In genomic region chr18:53625997-53626599, GRCh38 we compare ENCODE assay signal across 15 cellular contexts.
A peak's percentile ranks its signal among the peaks of the same experiment; 100 is the strongest.
DNase-seq lines count a peak whose midpoint lies in the region; ATAC-seq, FAIRE-seq and TF ChIP-seq lines count a peak whose summit lies in the region.
"Had no signal": no experiment of that assay in that cellular context is flagged by ENCODE, and none has a peak within 500 bp of the region (broad histone marks: within the 10 kb centered on the region; RNA-seq: fewer than 3 reads in every experiment).

No MANE protein-coding gene starts in this region.

- TF ChIP-seq POLR2A in spleen (IDR thresholded peaks at IDR 0.05) = no peak

- 84 to 91% (median 85%) methylated on average over 21 to 25 of the region's 25 CpGs for WGBS in spleen, 5 donors
- 81 to 84% methylated on average over 25 of the region's 25 CpGs for WGBS in aorta, 2 donors

- TF ChIP-seq CTCF in kidney (IDR thresholded peaks at IDR 0.05; ENCODE audit: borderline replicate concordance, extremely low read depth, insufficient read depth) = no peak
- TF ChIP-seq CTCF in spleen (IDR thresholded peaks at IDR 0.05 in 8 of 11, conservative IDR thresholded peaks at IDR 0.05 in 3 of 11) = no peak

- H3K4me3 ChIP-seq in kidney (ENCODE audit: low read length in 2 of 2) (no peak overlapping the region), spleen (no peak overlapping the region), aorta (ENCODE audit: low read length in 2 of 2) (no peak overlapping the region)
- H3K4me3 ChIP-seq: BLaER1 treated with 17β-estradiol and CSF1 and Interleukin-3, amounts not matched to agents 10 nM and 100 nM had no signal

- H3K9me3 ChIP-seq in kidney (ENCODE audit: control insufficient read depth in 1 of 2, low read length in 2 of 2) = no peaks in the 10 kb centered on the region
- peaks cover 0 to 16% (median 2%) of the 10 kb centered on the region in 8 donors for H3K9me3 ChIP-seq in spleen
- H3K9me3 ChIP-seq in aorta (ENCODE audit: control insufficient read depth, low read length) = no peaks in the 10 kb centered on the region
- H3K9me3 ChIP-seq: BLaER1 treated with 17β-estradiol and CSF1 and Interleukin-3, amounts not matched to agents 10 nM and 100 nM had no signal

- H3K27me3 ChIP-seq in spleen (replicated peaks in 1 of 7) = no peaks in the 10 kb centered on the region
- no peaks in the 10 kb centered on the region for H3K27me3 ChIP-seq in aorta (ENCODE audit: control insufficient read depth in 1 of 2, insufficient read depth in 2 of 2, low read length in 1 of 2)
- H3K27me3 ChIP-seq: BLaER1 treated with 17β-estradiol and CSF1 and Interleukin-3, amounts not matched to agents 10 nM and 100 nM had no signal

- FAIRE-seq in kidney (lab: Jason Lieb, UNC) (no peak), frontal cortex (lab: Jason Lieb, UNC) (no peak)
- FAIRE-seq: H54 had no signal

- H3K4me1 ChIP-seq in kidney (ENCODE audit: control insufficient read depth in 1 of 2, insufficient read depth in 1 of 2, low read depth in 1 of 2, low read length in 2 of 2) = no peaks in the 10 kb centered on the region
- no peaks in the 10 kb centered on the region for H3K4me1 ChIP-seq in spleen
- no peaks in the 10 kb centered on the region for H3K4me1 ChIP-seq in aorta (ENCODE audit: control insufficient read depth in 1 of 2, insufficient read depth in 2 of 2, low read length in 2 of 2)
- H3K4me1 ChIP-seq: BLaER1 treated with 17β-estradiol and CSF1 and Interleukin-3, amounts not matched to agents 10 nM and 100 nM had no signal

- H3K36me3 ChIP-seq in kidney (ENCODE audit: control insufficient read depth in 1 of 2, insufficient read depth in 2 of 2, low read length in 2 of 2) (no peaks in the 10 kb centered on the region), spleen (no peaks in the 10 kb centered on the region), aorta (ENCODE audit: control insufficient read depth in 1 of 2, insufficient read depth in 2 of 2, low read length in 1 of 2) (no peaks in the 10 kb centered on the region)
- H3K36me3 ChIP-seq: BLaER1 treated with 17β-estradiol and CSF1 and Interleukin-3, amounts not matched to agents 10 nM and 100 nM had no signal

- no peak overlapping the region for H3K27ac ChIP-seq in kidney (ENCODE audit: low read depth in 2 of 2, low read length in 2 of 2)
- no peak overlapping the region for H3K27ac ChIP-seq in spleen
- H3K27ac ChIP-seq in aorta (ENCODE audit: low read depth in 1 of 2, low read length in 2 of 2) = no peak overlapping the region
- H3K27ac ChIP-seq: BLaER1 treated with 17β-estradiol and CSF1 and Interleukin-3, amounts not matched to agents 10 nM and 100 nM had no signal

- no peak overlapping the region for H3K9ac ChIP-seq in kidney (ENCODE audit: low read length in 2 of 2)
- H3K9ac ChIP-seq: BLaER1 treated with 17β-estradiol and CSF1 and Interleukin-3, amounts not matched to agents 10 nM and 100 nM had no signal

- DNase-seq in Right ventricle myocardium inferior (ENCODE audit: missing footprints) (peak; percentile 51), left ventricle myocardium superior (no peak), kidney (peak; percentile 60), spleen (peak; percentile 74), aorta (peak in 1 of 2 donors; percentile 55), frontal cortex (ENCODE audit: low spot score in 2 of 2) (no peak), NCI-H128 (lab: John Stamatoyannopoulos, UW; ENCODE audit: unreplicated experiment) (no peak), NCI-H2029 (lab: John Stamatoyannopoulos, UW) (no peak)
- DNase-seq: ACHN; Calu3; CD4-positive, alpha-beta T cell; DMS 273 treated with DMSO at 0.1 percent for 48 hours; IMR-90 had no signal

- intact Hi-C loops in Right ventricle myocardium inferior (cut with DNase I) = no loop called here
- intact Hi-C loops in left ventricle myocardium superior (cut with micrococcal nuclease) = no loop called here
- intact Hi-C loops in kidney (cut with DNase I) = no loop called here
- intact Hi-C loops in spleen (cut with DNase I; ENCODE audit: low total_unique reads) = no loop called here
- intact Hi-C loops in aorta (cut with DNase I) = no loop called here

- ATAC-seq in Right ventricle myocardium inferior (no peak), left ventricle myocardium superior (no peak), aorta (ENCODE audit: low FRiP score) (peak; percentile 56)

Comparison
In these comparisons a context has a peak if more than half of its experiments do, and no peak if none do; other contexts are left out.
1. DNase-seq: peak in Right ventricle myocardium inferior (single experiment), kidney (single experiment) and spleen (single experiment); none in left ventricle myocardium superior (single experiment), frontal cortex (0 of 2), NCI-H128 (single experiment) and NCI-H2029 (single experiment).